In the genomic region with DNA sequence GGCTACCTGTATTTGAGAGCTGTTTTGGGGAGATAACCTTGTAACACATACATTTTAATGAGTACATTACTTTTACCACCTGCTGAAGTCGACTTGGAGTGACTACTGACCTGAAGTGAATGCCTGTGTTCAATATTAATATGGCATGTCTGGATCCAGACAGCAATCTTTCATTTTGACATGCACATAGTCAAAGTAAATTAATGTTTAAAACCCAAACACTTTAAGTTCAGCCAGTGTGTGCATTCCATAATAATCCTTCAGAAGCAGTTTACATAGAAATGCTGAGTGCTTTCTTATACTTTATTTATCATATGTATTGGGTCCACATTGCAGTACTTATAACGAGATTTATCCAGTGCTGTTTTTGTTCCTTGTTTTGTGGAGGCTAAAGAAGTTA, we compare ENCODE assay signal across 1 cellular context.
TF ChIP-seq lines count a peak whose summit lies in the region.

No MANE protein-coding gene starts in this region.

TF ChIP-seq in K562, 482 proteins besides CTCF, POLR2A, EP300 and RAD21 (continued from another document):
- TF ChIP-seq MYC (IDR thresholded peaks at IDR 0.05; ENCODE audit: low read depth, low read length) (no peak), MYC (CRISPR knock-in tag; IDR thresholded peaks at IDR 0.05; ENCODE audit: borderline replicate concordance, low read depth) (no peak)
